Comparison of ENCODE assay signal across 13 cellular contexts in genomic region chr2:126761256-126761980, GRCh38.
DNase-seq lines count a peak whose midpoint lies in the region; ATAC-seq and TF ChIP-seq lines count a peak whose summit lies in the region.
"Had no signal": no experiment of that assay in that cellular context is flagged by ENCODE, and none has a peak within 500 bp of the region (broad histone marks: within the 10 kb centered on the region; RNA-seq: fewer than 3 reads in every experiment).

No MANE protein-coding gene starts in this region.

- peaks cover 55% of the 10 kb centered on the region for H3K4me1 Mint-ChIP-seq in activated T-cell treated with anti-CD3 and anti-CD28 coated beads, Interleukin-2, amount 50 U/mL, for 72 hours (ENCODE audit: low read depth)
- H3K4me1 Mint-ChIP-seq in activated T-cell treated with anti-CD3 and anti-CD28 coated beads, Interleukin-2, amount 50 U/mL, for 4 hours (ENCODE audit: low read depth), result peaks cover 56% of the 10 kb centered on the region

- no peaks in the 10 kb centered on the region for H3K36me3 Mint-ChIP-seq in activated T-cell treated with anti-CD3 and anti-CD28 coated beads, Interleukin-2, amount 50 U/mL, for 72 hours (ENCODE audit: insufficient read depth in 2 of 2)
- H3K36me3 Mint-ChIP-seq in activated T-cell treated with anti-CD3 and anti-CD28 coated beads, Interleukin-2, amount 50 U/mL, for 4 hours (ENCODE audit: insufficient read depth), result no peaks in the 10 kb centered on the region
- H3K36me3 Mint-ChIP-seq: stimulated activated naive B cell treated with anti-CD40 and anti-IgM and Interleukin-4, amounts not matched to agents 10 μg/mL and 1 μg/mL and 100 μg/mL, for 72 hours had no signal

- no peak for TF ChIP-seq POLR2A in GM18505 (IDR thresholded peaks at IDR 0.05; ENCODE audit: borderline replicate concordance, extremely low read depth, insufficient read depth, insufficient read length)

- no peak for ATAC-seq in activated T-cell treated with anti-CD3 and anti-CD28 coated beads, Interleukin-2, amount 50 U/mL, for 72 hours (replicated peaks in 1 of 2)
- ATAC-seq in activated T-cell treated with anti-CD3 and anti-CD28 coated beads, Interleukin-2, amount 50 U/mL, for 4 hours, result no peak
- no peak for ATAC-seq in GM18505 (IDR thresholded peaks at IDR 0.05; ENCODE audit: unreplicated experiment)
- no peak for ATAC-seq in GM21723 (IDR thresholded peaks at IDR 0.05; ENCODE audit: unreplicated experiment)

- DNase-seq in activated T-cell treated with anti-CD3 and anti-CD28 coated beads, Interleukin-2, amount 50 U/mL, for 72 hours, result no peak
- no peak for DNase-seq in activated T-cell treated with anti-CD3 and anti-CD28 coated beads, Interleukin-2, amount 50 U/mL, for 4 hours
- peak; percentile 22 for DNase-seq in LHCN-M2 (ENCODE audit: low read depth)
- peak; percentile 45 for DNase-seq in globus pallidus (ENCODE audit: low spot score)
- DNase-seq in stimulated activated CD8-positive, alpha-beta memory T cell treated with anti-CD3 and anti-CD28 coated beads, Interleukin-4, amount 100 ng/mL, for 48 hours, result peak; percentile 6
- no peak for DNase-seq in HCEC 1CT
- DNase-seq: H9; NCI-H187 treated with DMSO at 0.1 percent for 48 hours; stimulated activated naive B cell treated with anti-CD40 and anti-IgM and Interleukin-4, amounts not matched to agents 10 μg/mL and 1 μg/mL and 100 μg/mL, for 72 hours; transverse colon had no signal

- H3K27me3 Mint-ChIP-seq in activated T-cell treated with anti-CD3 and anti-CD28 coated beads, Interleukin-2, amount 50 U/mL, for 72 hours (ENCODE audit: low read depth), result no peaks in the 10 kb centered on the region
- H3K27me3 Mint-ChIP-seq in activated T-cell treated with anti-CD3 and anti-CD28 coated beads, Interleukin-2, amount 50 U/mL, for 4 hours (ENCODE audit: low read depth), result no peaks in the 10 kb centered on the region

- peak overlapping the region in 1 of 2 donors; percentile 19 for H3K4me3 Mint-ChIP-seq in activated T-cell treated with anti-CD3 and anti-CD28 coated beads, Interleukin-2, amount 50 U/mL, for 72 hours
- no peak overlapping the region for H3K4me3 Mint-ChIP-seq in activated T-cell treated with anti-CD3 and anti-CD28 coated beads, Interleukin-2, amount 50 U/mL, for 4 hours
- H3K4me3 Mint-ChIP-seq: H9; stimulated activated naive B cell treated with anti-CD40 and anti-IgM and Interleukin-4, amounts not matched to agents 10 μg/mL and 1 μg/mL and 100 μg/mL, for 72 hours had no signal

- no peaks in the 10 kb centered on the region for H3K9me3 Mint-ChIP-seq in activated T-cell treated with anti-CD3 and anti-CD28 coated beads, Interleukin-2, amount 50 U/mL, for 72 hours
- no peaks in the 10 kb centered on the region for H3K9me3 Mint-ChIP-seq in activated T-cell treated with anti-CD3 and anti-CD28 coated beads, Interleukin-2, amount 50 U/mL, for 4 hours
- H3K9me3 Mint-ChIP-seq: H9, IgD-negative memory B cell had no signal

- peak overlapping the region; percentile 74 for H3K27ac Mint-ChIP-seq in activated T-cell treated with anti-CD3 and anti-CD28 coated beads, Interleukin-2, amount 50 U/mL, for 72 hours
- H3K27ac Mint-ChIP-seq: H9; IgD-negative memory B cell; stimulated activated naive B cell treated with anti-CD40 and anti-IgM and Interleukin-4, amounts not matched to agents 10 μg/mL and 1 μg/mL and 100 μg/mL, for 72 hours had no signal

Comparison
In these comparisons a context has a peak if more than half of its experiments do, and no peak if none do; other contexts are left out.
1. DNase-seq: peak in LHCN-M2 (single experiment), globus pallidus (single experiment) and stimulated activated CD8-positive, alpha-beta memory T cell treated with anti-CD3 and anti-CD28 coated beads, Interleukin-4, amount 100 ng/mL, for 48 hours (single experiment); none in activated T-cell treated with anti-CD3 and anti-CD28 coated beads, Interleukin-2, amount 50 U/mL, for 72 hours (0 of 2), activated T-cell treated with anti-CD3 and anti-CD28 coated beads, Interleukin-2, amount 50 U/mL, for 4 hours (single experiment) and HCEC 1CT (single experiment).